ENCODE assay signal across 16 cellular contexts in genomic region chr3:180433172-180433571, GRCh38.
DNase-seq lines count a peak whose midpoint lies in the region; FAIRE-seq and TF ChIP-seq lines count a peak whose summit lies in the region.
"Had no signal": no experiment of that assay in that cellular context is flagged by ENCODE, and none has a peak within 500 bp of the region (broad histone marks: within the 10 kb centered on the region; RNA-seq: fewer than 3 reads in every experiment).

No MANE protein-coding gene starts in this region.

- no peak overlapping the region for H2BK5ac ChIP-seq in neuronal stem cell (ENCODE audit: low read length)

- H4K91ac ChIP-seq in neuronal stem cell (ENCODE audit: low read depth, low read length, poor library complexity), result no peak overlapping the region

- H3K9ac ChIP-seq in neuronal stem cell (ENCODE audit: low read depth, low read length, poor library complexity), result no peak overlapping the region

- no peak overlapping the region for H3K18ac ChIP-seq in neuronal stem cell (ENCODE audit: low read length)

- no peaks in the 10 kb centered on the region for H3K4me1 ChIP-seq in neuronal stem cell (ENCODE audit: control insufficient read depth in 2 of 2, insufficient read depth in 1 of 2, low read depth in 1 of 2, low read length in 2 of 2)
- H3K4me1 ChIP-seq: colonic mucosa had no signal

- no peak overlapping the region for H3K4ac ChIP-seq in neuronal stem cell (ENCODE audit: low read length)

- no peak overlapping the region for H4K8ac ChIP-seq in neuronal stem cell (ENCODE audit: low read depth, low read length)

- no peak overlapping the region for H2AFZ ChIP-seq in neuronal stem cell (ENCODE audit: low read length)
- H2AFZ ChIP-seq: PC-9 had no signal

- WGBS in neuronal stem cell (ENCODE audit: extremely low coverage in 2 of 2, insufficient read length in 2 of 2, insufficient replicate concordance in 1 of 2), 2 donors, result no CpG with 5 or more reads among the region's 1 CpG

- H3K4me2 ChIP-seq in neuronal stem cell (ENCODE audit: insufficient read depth, low read length, poor library complexity, severe bottlenecking), result no peak overlapping the region
- H3K4me2 ChIP-seq: PC-9 had no signal

- no peak overlapping the region for H2BK12ac ChIP-seq in neuronal stem cell (ENCODE audit: low read length)

- no peak overlapping the region for H2BK15ac ChIP-seq in neuronal stem cell (ENCODE audit: low read length)

- H3K79me1 ChIP-seq in neuronal stem cell (ENCODE audit: low read depth, low read length), result no peaks in the 10 kb centered on the region

- TF ChIP-seq CTCF in D721Med (IDR thresholded peaks at IDR 0.05; ENCODE audit: insufficient read depth, missing control alignments) (no peak), bronchial epithelial cell (IDR thresholded peaks at IDR 0.05; ENCODE audit: insufficient read depth, low read length, severe bottlenecking) (no peak)

- H3K9me3 ChIP-seq in neuronal stem cell (replicated peaks in 1 of 2; ENCODE audit: control insufficient read depth in 2 of 2, insufficient read depth in 1 of 2, low read depth in 1 of 2, low read length in 2 of 2), result no peaks in the 10 kb centered on the region
- H3K9me3 ChIP-seq: colonic mucosa had no signal

- DNase-seq in D721Med (ENCODE audit: insufficient read length, low spot score) (no peak), NCI-H226 (peak; percentile 88), bronchial epithelial cell (ENCODE audit: low read depth) (peak; percentile 99), lung microvascular endothelial cell (ENCODE audit: low read depth in 2 of 2) (peak; percentile 30 to 95), SIG-M5 (lab: John Stamatoyannopoulos, UW) (no peak), NCI-H2081 (lab: John Stamatoyannopoulos, UW) (no peak), occipital lobe (lab: John Stamatoyannopoulos, UW) (no peak), neuronal stem cell (ENCODE audit: low spot score) (no peak)
- DNase-seq: CD8-positive, alpha-beta memory T cell; colonic mucosa; islet precursor cell; MM.1S; naive thymus-derived CD8-positive, alpha-beta T cell; substantia nigra had no signal

- H2AK5ac ChIP-seq in neuronal stem cell (ENCODE audit: low read depth, low read length), result no peak overlapping the region

- no peak overlapping the region for H3K23ac ChIP-seq in neuronal stem cell (ENCODE audit: low read depth, low read length, poor library complexity)

- H3K14ac ChIP-seq in neuronal stem cell (ENCODE audit: low read length), result no peak overlapping the region

- H3K27me3 ChIP-seq in bronchial epithelial cell (ENCODE audit: control insufficient read depth, insufficient read depth, low read length), result no peaks in the 10 kb centered on the region
- no peaks in the 10 kb centered on the region for H3K27me3 ChIP-seq in neuronal stem cell (ENCODE audit: control insufficient read depth in 3 of 3, insufficient read depth in 3 of 3, low read depth in 1 of 3, low read length in 3 of 3)
- H3K27me3 ChIP-seq: colonic mucosa had no signal

- FAIRE-seq in D721Med (lab: Jason Lieb, UNC), result peak; percentile 56
- no peak for FAIRE-seq in bronchial epithelial cell (lab: Jason Lieb, UNC)

- no peak overlapping the region for H3K4me3 ChIP-seq in bronchial epithelial cell (ENCODE audit: low read depth, low read length)
- H3K4me3 ChIP-seq in neuronal stem cell (ENCODE audit: low read length in 2 of 2), result no peak overlapping the region
- H3K4me3 ChIP-seq: colonic mucosa, PC-9, skin epidermis had no signal

- no peak overlapping the region for H2BK120ac ChIP-seq in neuronal stem cell (ENCODE audit: low read depth, low read length)

- H3K36me3 ChIP-seq in bronchial epithelial cell (ENCODE audit: control insufficient read depth, insufficient read depth, low read length), result no peaks in the 10 kb centered on the region
- no peaks in the 10 kb centered on the region for H3K36me3 ChIP-seq in neuronal stem cell (replicated peaks in 1 of 2; ENCODE audit: control insufficient read depth in 2 of 2, insufficient read depth in 2 of 2, low read length in 2 of 2)
- H3K36me3 ChIP-seq: colonic mucosa had no signal

- no peak overlapping the region for H3K27ac ChIP-seq in neuronal stem cell (replicated peaks; ENCODE audit: low read length)
- H3K27ac ChIP-seq: colonic mucosa, PC-9, skin epidermis had no signal

Comparison
In these comparisons a context has a peak if more than half of its experiments do, and no peak if none do; other contexts are left out.
1. DNase-seq: peak in NCI-H226 (single experiment), bronchial epithelial cell (single experiment) and lung microvascular endothelial cell (2 of 2); none in D721Med (single experiment), SIG-M5 (single experiment), NCI-H2081 (0 of 2), occipital lobe (single experiment) and neuronal stem cell (single experiment).